Comparison of ENCODE assay signal across 16 cellular contexts in genomic region chr11:10625281-10625981, GRCh38. TPM values are rescaled to one million over a fixed set of nuclear protein-coding genes. Genes with fewer than 3 reads are reported as not detected.
DNase-seq lines count a peak whose midpoint lies in the region; ATAC-seq and TF ChIP-seq lines count a peak whose summit lies in the region.
"Had no signal": no experiment of that assay in that cellular context is flagged by ENCODE, and none has a peak within 500 bp of the region (broad histone marks: within the 10 kb centered on the region; RNA-seq: fewer than 3 reads in every experiment).

No MANE protein-coding gene starts in this region.

- no peaks in the 10 kb centered on the region for H3F3A ChIP-seq in smooth muscle cell (ENCODE audit: low read depth)

- H3K36me3 ChIP-seq in esophagus muscularis mucosa (peaks cover 0 to 62% (median 45%) of the 10 kb centered on the region in 4 donors), trophoblast cell (ENCODE audit: control insufficient read depth in 1 of 2, insufficient read depth in 2 of 2, low read length in 2 of 2) (no peaks in the 10 kb centered on the region), tibial artery (peaks cover 54 to 68% (median 57%) of the 10 kb centered on the region in 3 donors), smooth muscle cell (ENCODE audit: low read depth) (no peaks in the 10 kb centered on the region)
- H3K36me3 ChIP-seq: WERI-Rb-1 had no signal

- intact Hi-C loops in activated B cell treated with CpG ODN at 0.5 μM for 24 hours (cut with micrococcal nuclease), result no loop called here
- intact Hi-C loops in esophagus muscularis mucosa (cut with DNase I), result loop anchor here (1.0 to 10.0 kb wide), 2 partner anchors 69 to 110 kb away; partner anchors contain the start of gene IRAG1
- intact Hi-C loops in tibial artery (cut with DNase I; ENCODE audit: low total_unique reads), result no loop called here

- H3K4ac ChIP-seq in trophoblast cell (ENCODE audit: low read depth, low read length), result no peak overlapping the region

- no peak overlapping the region for H2BK120ac ChIP-seq in trophoblast cell (ENCODE audit: insufficient read depth, low read length, poor library complexity)

- H3K14ac ChIP-seq in trophoblast cell (ENCODE audit: low read length), result no peak overlapping the region

- H3K27me3 Mint-ChIP-seq in activated B cell treated with CpG ODN at 0.5 μM for 24 hours, result no peaks in the 10 kb centered on the region

- no peak overlapping the region for H2AK5ac ChIP-seq in trophoblast cell (ENCODE audit: low read length)

- TF ChIP-seq EP300 in esophagus muscularis mucosa (IDR thresholded peaks at IDR 0.05), result no peak

- peaks cover 84% of the 10 kb centered on the region for H3K4me1 Mint-ChIP-seq in activated B cell treated with CpG ODN at 0.5 μM for 24 hours
- H3K4me1 Mint-ChIP-seq: nephron had no signal

- TF ChIP-seq CTCF in activated B cell treated with CpG ODN at 0.5 μM for 24 hours (IDR thresholded peaks at IDR 0.05), result no peak
- no peak for TF ChIP-seq CTCF in esophagus muscularis mucosa (IDR thresholded peaks at IDR 0.05)
- no peak for TF ChIP-seq CTCF in tibial artery (IDR thresholded peaks at IDR 0.05)
- TF ChIP-seq CTCF in smooth muscle cell (IDR thresholded peaks at IDR 0.05; ENCODE audit: borderline replicate concordance, insufficient read depth, poor library complexity, severe bottlenecking), result no peak

- no peak overlapping the region for H4K12ac ChIP-seq in trophoblast cell (ENCODE audit: low read depth, low read length)

- no peaks in the 10 kb centered on the region for H3K79me2 ChIP-seq in trophoblast cell (ENCODE audit: control insufficient read depth, insufficient read depth, low read length, poor library complexity)
- no peaks in the 10 kb centered on the region for H3K79me2 ChIP-seq in smooth muscle cell (ENCODE audit: low read depth)

- H3K4me2 ChIP-seq in trophoblast cell (ENCODE audit: low read length) (no peak overlapping the region), smooth muscle cell (no peak overlapping the region)

- no peak overlapping the region for H3K23ac ChIP-seq in trophoblast cell (ENCODE audit: low read length)

- peak overlapping the region; percentile 80 to 89 (median 86) for H3K27ac ChIP-seq in esophagus muscularis mucosa (replicated peaks in 1 of 4)
- H3K27ac ChIP-seq in trophoblast cell (ENCODE audit: low read depth, low read length), result no peak overlapping the region
- peak overlapping the region; percentile 89 for H3K27ac ChIP-seq in tibial artery
- no peak overlapping the region for H3K27ac ChIP-seq in smooth muscle cell (ENCODE audit: low read depth)
- H3K27ac ChIP-seq: WERI-Rb-1 had no signal

- no peak overlapping the region for H4K8ac ChIP-seq in trophoblast cell (ENCODE audit: low read depth, low read length)

- no peak overlapping the region for H2AFZ ChIP-seq in trophoblast cell (ENCODE audit: insufficient read depth, low read length, poor library complexity)
- H2AFZ ChIP-seq in smooth muscle cell (ENCODE audit: low read depth), result no peak overlapping the region

- H2BK5ac ChIP-seq in trophoblast cell (ENCODE audit: low read depth, low read length, poor library complexity), result no peak overlapping the region

- peaks cover 16 to 66% (median 54%) of the 10 kb centered on the region in 4 donors for H3K4me1 ChIP-seq in esophagus muscularis mucosa
- H3K4me1 ChIP-seq in trophoblast cell (ENCODE audit: control insufficient read depth in 1 of 2, insufficient read depth in 2 of 2, low read length in 2 of 2), result peaks cover 0 to 1% of the 10 kb centered on the region in 2 experiments
- peaks cover 0 to 71% (median 48%) of the 10 kb centered on the region in 4 donors for H3K4me1 ChIP-seq in tibial artery
- H3K4me1 ChIP-seq in smooth muscle cell (ENCODE audit: low read depth), result no peaks in the 10 kb centered on the region

- H3K9me3 Mint-ChIP-seq in activated B cell treated with CpG ODN at 0.5 μM for 24 hours, result no peaks in the 10 kb centered on the region
- H3K9me3 Mint-ChIP-seq: nephron; stimulated activated naive CD8-positive, alpha-beta T cell treated with anti-CD3 and anti-CD28 coated beads, Interleukin-15, amount 100 ng/mL, for 72 hours had no signal

- no peak for ATAC-seq in activated B cell treated with CpG ODN at 0.5 μM for 24 hours (ENCODE audit: low read depth)
- ATAC-seq: stimulated activated naive CD8-positive, alpha-beta T cell treated with anti-CD3 and anti-CD28 coated beads, Interleukin-15, amount 100 ng/mL, for 72 hours had no signal

- TF ChIP-seq POLR2A in esophagus muscularis mucosa (IDR thresholded peaks at IDR 0.05; ENCODE audit: low read depth), result no peak

- no peak overlapping the region for H3K18ac ChIP-seq in trophoblast cell (ENCODE audit: low read length)

- no peak for DNase-seq in activated B cell treated with CpG ODN at 0.5 μM for 24 hours
- DNase-seq in esophagus muscularis mucosa (ENCODE audit: extremely low spot score), result no peak
- no peak for DNase-seq in trophoblast cell
- no peak for DNase-seq in tibial artery
- no peak for DNase-seq in NCI-H82 (lab: John Stamatoyannopoulos, UW)
- no peak for DNase-seq in NCI-H524 (lab: John Stamatoyannopoulos, UW)
- DNase-seq in smooth muscle cell (lab: John Stamatoyannopoulos, UW; ENCODE audit: unreplicated experiment), result no peak
- DNase-seq: activated effector memory CD4-positive, alpha-beta T cell treated with anti-CD3 and anti-CD28 coated beads, Interleukin-2, amount 50 U/mL, for 16 hours; GF-D8; left ventricle myocardium superior; NCI-H146; NCI-H2227 treated with DMSO at 0.1 percent for 48 hours; stimulated activated naive CD8-positive, alpha-beta T cell treated with anti-CD3 and anti-CD28 coated beads, Interleukin-15, amount 100 ng/mL, for 72 hours; WERI-Rb-1 had no signal

- no peaks in the 10 kb centered on the region for H3K9me3 ChIP-seq in esophagus muscularis mucosa
- peaks cover 8% of the 10 kb centered on the region for H3K9me3 ChIP-seq in trophoblast cell (ENCODE audit: insufficient read depth, low read depth, low read length)
- no peaks in the 10 kb centered on the region for H3K9me3 ChIP-seq in tibial artery
- no peaks in the 10 kb centered on the region for H3K9me3 ChIP-seq in smooth muscle cell (replicated peaks; ENCODE audit: low read depth)

- no peaks in the 10 kb centered on the region for H4K20me1 ChIP-seq in smooth muscle cell (ENCODE audit: low read depth)

- H3K9ac ChIP-seq in trophoblast cell (ENCODE audit: low read length) (no peak overlapping the region), smooth muscle cell (ENCODE audit: low read depth) (no peak overlapping the region)

- peak overlapping the region; percentile 3 for H4K91ac ChIP-seq in trophoblast cell (ENCODE audit: low read depth, low read length)

- no peak overlapping the region for H3K4me3 ChIP-seq in esophagus muscularis mucosa
- no peak overlapping the region for H3K4me3 ChIP-seq in trophoblast cell (ENCODE audit: low read depth, low read length)
- H3K4me3 ChIP-seq in tibial artery, result no peak overlapping the region
- H3K4me3 ChIP-seq in smooth muscle cell, result no peak overlapping the region

- 60% methylated on average over 4 of the region's 6 CpGs for WGBS in esophagus muscularis mucosa
- WGBS in trophoblast cell (ENCODE audit: extremely low coverage, insufficient coverage, insufficient read length), result no CpG with 5 or more reads among the region's 6 CpGs
- WGBS in smooth muscle cell (ENCODE audit: low lambda C conversion rate), result 79% methylated on average over 6 of the region's 6 CpGs

- H2BK12ac ChIP-seq in trophoblast cell (ENCODE audit: low read length), result no peak overlapping the region

- POLR2A ChIA-PET in activated B cell treated with CpG ODN at 0.5 μM for 24 hours (lab: Charles Lee), result interaction anchor here (2.4 kb wide), 1 partner anchor 17 kb away, joined by 5 read pairs; no protein-coding TSS in a partner anchor

- H3K4me3 Mint-ChIP-seq in activated B cell treated with CpG ODN at 0.5 μM for 24 hours, result no peak overlapping the region
- H3K4me3 Mint-ChIP-seq: nephron; stimulated activated naive CD8-positive, alpha-beta T cell treated with anti-CD3 and anti-CD28 coated beads, Interleukin-15, amount 100 ng/mL, for 72 hours had no signal

- CTCF ChIA-PET in activated B cell treated with CpG ODN at 0.5 μM for 24 hours (lab: Charles Lee), result interaction anchor here (1.0 to 2.0 kb wide), 3 partner anchors 8 to 84 kb away, joined by 3 to 5 read pairs (median 4); no protein-coding TSS in a partner anchor

- H3K27me3 ChIP-seq in esophagus muscularis mucosa (no peaks in the 10 kb centered on the region), trophoblast cell (ENCODE audit: insufficient read depth, low read length) (no peaks in the 10 kb centered on the region), tibial artery (no peaks in the 10 kb centered on the region), smooth muscle cell (ENCODE audit: low read depth) (no peaks in the 10 kb centered on the region)

- no peaks in the 10 kb centered on the region for H3K79me1 ChIP-seq in trophoblast cell (ENCODE audit: low read length)

- H3K27ac Mint-ChIP-seq in activated B cell treated with CpG ODN at 0.5 μM for 24 hours, result peak overlapping the region; percentile 95
- H3K27ac Mint-ChIP-seq: nephron had no signal

- H3K36me3 Mint-ChIP-seq in activated B cell treated with CpG ODN at 0.5 μM for 24 hours (ENCODE audit: low read depth), result no peaks in the 10 kb centered on the region

RNA-seq across cellular contexts. Expression of gene LYVE1, which starts 57.0 kb away (rescaled TPM):
- not detected in 2 replicates for total RNA-seq in activated B cell treated with CpG ODN at 0.5 μM for 24 hours
- total RNA-seq in esophagus muscularis mucosa, result 100 to 1,000 TPM in 1 of 4 donors, 10 to 100 TPM in 3; 59.5 to 150 (median 74.3) TPM
- polyA plus RNA-seq in trophoblast cell (2013), result 0.01 TPM in 2 replicates
- total RNA-seq in smooth muscle cell, result not detected in 2 replicates
- polyA plus RNA-seq in smooth muscle cell, result not detected in 2 replicates
- total RNA-seq: T-helper 1 cell treated with Interleukin-12 subunit alpha and Interleukin-12 subunit beta and Interleukin-4 antibody, amounts not matched to agents 30 ng/mL and 1 ng/mL, for 36 hours had no signal

Comparison
In these comparisons a context has a peak if more than half of its experiments do, and no peak if none do; other contexts are left out.
1. H3K27ac ChIP-seq: peak in esophagus muscularis mucosa (4 of 4) and tibial artery (2 of 2); none in trophoblast cell (single experiment) and smooth muscle cell (single experiment).
2. RNA of gene LYVE1, which starts 57.0 kb away (total RNA-seq): 59.5 to 150 TPM in esophagus muscularis mucosa; not detected in smooth muscle cell and not detected in activated B cell treated with CpG ODN at 0.5 μM for 24 hours; every median in the first group is over 10 times any median in the second.